In the genomic region with DNA sequence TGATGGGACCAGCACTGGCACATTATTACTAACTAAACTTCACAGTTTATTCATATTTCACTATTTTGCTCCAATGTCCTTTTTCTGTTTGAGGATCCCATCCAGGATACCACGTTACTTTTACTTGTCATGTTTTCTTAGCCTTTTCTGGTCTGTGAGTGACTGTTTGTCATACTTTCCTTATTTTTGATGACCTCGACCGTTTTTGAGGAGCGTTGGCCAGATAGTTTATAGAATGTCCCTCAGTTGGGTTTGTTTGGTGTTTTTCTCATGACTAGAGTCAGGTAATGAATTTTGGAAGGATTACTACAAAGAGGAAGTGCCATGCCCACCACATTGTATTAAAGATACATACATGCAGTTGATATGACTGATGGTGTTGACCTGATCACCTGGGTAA, we compare ENCODE assay signal across 28 cellular contexts.
"Had no signal": no experiment of that assay in that cellular context is flagged by ENCODE, and none has a peak within 500 bp of the region (broad histone marks: within the 10 kb centered on the region; RNA-seq: fewer than 3 reads in every experiment).

No MANE protein-coding gene starts in this region.

- H3K4me1 ChIP-seq: colonic mucosa, esophagus muscularis mucosa, esophagus squamous epithelium, foreskin keratinocyte, gastrocnemius medialis, gastroesophageal sphincter, heart left ventricle, heart right ventricle had no signal

- H3K9me3 ChIP-seq: colonic mucosa, esophagus squamous epithelium, gastrocnemius medialis had no signal

- FAIRE-seq: colon, endometrium, endothelial cell of umbilical vein, frontal cortex had no signal

- H3K4me3 ChIP-seq: colonic mucosa, coronary artery, dorsolateral prefrontal cortex, esophagus muscularis mucosa, esophagus squamous epithelium, gastrocnemius medialis, gastroesophageal sphincter, heart left ventricle, heart right ventricle had no signal

- DNase-seq: colonic mucosa; cortex of kidney; dermis blood vessel endothelial cell; dorsolateral prefrontal cortex; effector CD4-positive, alpha-beta T cell; effector CD8-positive, alpha-beta T cell; effector memory CD4-positive, alpha-beta T cell; effector memory CD8-positive, alpha-beta T cell; endodermal cell; erythroblast; esophagus squamous epithelium; foreskin fibroblast; foreskin keratinocyte; foreskin melanocyte; gastrocnemius medialis; glutamatergic neuron; head of caudate nucleus; heart left ventricle; heart right ventricle had no signal

- H3K27ac ChIP-seq: colonic mucosa, coronary artery, dorsolateral prefrontal cortex, epithelial cell of prostate, esophagus muscularis mucosa, esophagus squamous epithelium, foreskin keratinocyte, gastrocnemius medialis, gastroesophageal sphincter, heart left ventricle, heart right ventricle had no signal

- ATAC-seq: effector memory CD8-positive, alpha-beta T cell; esophagus mucosa; foreskin keratinocyte; gastrocnemius medialis; gastroesophageal sphincter; heart left ventricle; heart right ventricle had no signal

- H3K27me3 ChIP-seq: colonic mucosa, esophagus muscularis mucosa, gastrocnemius medialis had no signal

- H3K36me3 ChIP-seq: colonic mucosa, esophagus muscularis mucosa, esophagus squamous epithelium, gastrocnemius medialis, gastroesophageal sphincter, heart left ventricle, heart right ventricle had no signal
